ENCODE assay signal across 22 cellular contexts in genomic region chr4:157294575-157294974, GRCh38.
"Had no signal": no experiment of that assay in that cellular context is flagged by ENCODE, and none has a peak within 500 bp of the region (broad histone marks: within the 10 kb centered on the region; RNA-seq: fewer than 3 reads in every experiment).

No MANE protein-coding gene starts in this region.

- H3K27me3 ChIP-seq: SJSA1 had no signal

- ATAC-seq: Panc1, PC-3, Right ventricle myocardium inferior, T-cell had no signal

- H3K4me1 ChIP-seq: SJSA1 had no signal

- H3K27ac ChIP-seq: SJSA1, SK-N-MC had no signal

- H3K4me3 ChIP-seq: SJSA1, SK-N-MC had no signal

- H3K36me3 ChIP-seq: SJSA1 had no signal

- H3K9me3 ChIP-seq: SJSA1 had no signal

- DNase-seq: KBM-7; MV-4-11; NCI-H1048; NCI-H1105; NCI-H1436 treated with DMSO at 0.1 percent for 48 hours; NCI-H1694; NCI-H1930; NCI-H2107; NCI-H2171 treated with DMSO at 0.1 percent for 48 hours; NCI-H345; NCI-H446 treated with DMSO at 0.1 percent for 48 hours; NCI-H510A treated with DMSO at 0.1 percent for 48 hours; NCI-H526; NCI-H82; NK-92 treated with Interleukin-12 subunit alpha and Interleukin-12 subunit beta, amount 100 ng/mL, for 24 hours; PC-3; SIG-M5; T-cell had no signal
